30 cellular contexts compared by ENCODE assay signal in the genomic region with DNA sequence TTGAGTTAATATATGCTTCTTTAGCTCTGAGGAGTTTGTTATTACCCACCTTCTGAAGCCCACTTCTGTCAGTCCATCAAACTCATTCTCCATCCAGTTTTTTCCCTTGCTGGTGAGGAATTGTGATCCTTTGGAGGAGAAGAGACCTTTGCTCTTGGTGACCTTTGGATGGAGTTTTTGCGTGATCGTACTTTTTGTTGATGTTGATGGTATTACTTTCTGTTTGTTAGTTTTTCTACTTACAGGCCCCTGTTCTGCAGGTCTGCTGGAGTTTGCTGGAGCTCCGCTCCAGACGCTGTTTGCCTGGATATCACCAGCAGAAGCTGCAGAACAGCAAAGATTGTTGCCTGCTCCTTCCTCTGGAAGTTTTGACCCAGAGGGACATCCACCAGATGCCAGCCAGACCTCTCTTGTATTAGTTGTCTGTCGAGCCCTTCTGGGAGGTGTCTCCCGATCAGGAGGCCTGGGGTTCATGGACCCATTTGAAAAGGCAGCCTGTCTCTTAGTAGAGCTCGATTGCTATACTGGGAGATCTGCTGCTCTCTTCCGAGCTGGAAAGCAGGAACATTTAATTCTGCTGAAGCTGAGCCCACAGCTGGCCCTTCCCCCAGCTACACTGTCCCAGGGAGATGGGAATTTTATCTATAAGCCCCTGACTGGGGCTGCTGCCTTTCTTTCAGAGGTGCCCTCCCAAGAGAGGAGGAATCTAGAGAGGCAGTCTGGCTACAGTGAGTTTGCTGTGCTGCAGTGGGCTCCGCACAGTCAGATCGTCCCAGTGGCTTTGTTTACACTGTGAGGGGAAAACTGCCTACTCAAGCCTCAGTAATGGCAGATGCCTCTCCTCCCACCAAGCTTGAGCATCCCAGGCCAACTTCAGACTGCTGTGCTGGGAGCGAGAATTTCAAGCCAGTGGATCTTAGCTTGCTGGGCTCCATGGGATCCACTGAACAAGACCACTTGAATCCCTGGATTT.
"Had no signal": no experiment of that assay in that cellular context is flagged by ENCODE, and none has a peak within 500 bp of the region (broad histone marks: within the 10 kb centered on the region; RNA-seq: fewer than 3 reads in every experiment).

No MANE protein-coding gene starts in this region.

- ATAC-seq: activated CD8-positive, alpha-beta T cell treated with anti-CD3 and anti-CD28 coated beads for 36 hours; activated naive CD4-positive, alpha-beta T cell treated with anti-CD3 and anti-CD28 coated beads, Interleukin-2, amount 50 U/mL, for 72 hours; activated T-cell treated with anti-CD3 and anti-CD28 coated beads, Interleukin-2, amount 50 U/mL, for 4 hours; activated T-cell treated with anti-CD3 and anti-CD28 coated beads, Interleukin-2, amount 50 U/mL, for 72 hours; activated T-helper 17 cell treated with anti-CD3 and anti-CD28 coated beads, Interleukin-2, amount 50 U/mL, for 72 hours; body of pancreas; T-cell; T-helper 17 cell had no signal

- H3K9me3 ChIP-seq: adrenal gland, body of pancreas had no signal

- H3K4me1 ChIP-seq: adrenal gland, body of pancreas, breast epithelium had no signal

- H3K4me3 ChIP-seq: adrenal gland, body of pancreas, breast epithelium had no signal

- H3K27ac ChIP-seq: adrenal gland, body of pancreas, brain microvascular endothelial cell, breast epithelium, VCaP had no signal

- H3K36me3 ChIP-seq: adrenal gland, brain microvascular endothelial cell, breast epithelium had no signal

- H3K27me3 ChIP-seq: adrenal gland, body of pancreas, brain microvascular endothelial cell, breast epithelium had no signal

- DNase-seq: activated B cell treated with CpG ODN at 0.5 μM for 24 hours; activated CD4-positive, alpha-beta memory T cell treated with anti-CD3 and anti-CD28 coated beads for 36 hours; activated CD4-positive, alpha-beta T cell treated with anti-CD3 and anti-CD28 coated beads for 4 hours; activated CD4-positive, alpha-beta T cell treated with anti-CD3 and anti-CD28 coated beads, Interleukin-2, amount 10 ng/mL, durations not matched to agents 24 days and 14 days; activated CD4-positive, alpha-beta T cell treated with anti-CD3 and anti-CD28 coated beads, Interleukin-2, amount 50 U/mL, for 1 hour; activated CD4-positive, alpha-beta T cell treated with anti-CD3 and anti-CD28 coated beads, Interleukin-2, amount 50 U/mL, for 4 hours; activated CD4-positive, CD25-positive, alpha-beta regulatory T cell treated with anti-CD3 and anti-CD28 coated beads, Interleukin-2, amount 50 U/mL, for 72 hours; activated CD8-positive, alpha-beta memory T cell treated with anti-CD3 and anti-CD28 coated beads, Interleukin-2, amount 50 U/mL, for 4 hours; activated CD8-positive, alpha-beta T cell treated with anti-CD3 and anti-CD28 coated beads for 36 hours; activated effector memory CD4-positive, alpha-beta T cell treated with anti-CD3 and anti-CD28 coated beads, Interleukin-2, amount 50 U/mL, for 16 hours; activated gamma-delta T cell treated with Interleukin-2 at 50 U/mL for 16 hours; activated naive CD4-positive, alpha-beta T cell; activated naive CD4-positive, alpha-beta T cell treated with anti-CD3 and anti-CD28 coated beads for 36 hours; activated naive CD4-positive, alpha-beta T cell treated with anti-CD3 and anti-CD28 coated beads, Interleukin-2, amount 50 U/mL, for 16 hours; activated naive CD8-positive, alpha-beta T cell treated with anti-CD3 and anti-CD28 coated beads for 36 hours; activated T-cell treated with anti-CD3 and anti-CD28 coated beads for 4 hours; activated T-cell treated with anti-CD3 and anti-CD28 coated beads, Interleukin-2, amount 50 U/mL, for 1 hour; activated T-cell treated with anti-CD3 and anti-CD28 coated beads, Interleukin-2, amount 50 U/mL, for 4 hours; activated T-cell treated with anti-CD3 and anti-CD28 coated beads, Interleukin-2, amount 50 U/mL, for 72 hours; adrenal gland; amniotic stem cell; body of pancreas; brain microvascular endothelial cell; central memory CD4-positive, alpha-beta T cell; T-cell; T-helper 17 cell had no signal
